3 cellular contexts compared by ENCODE assay signal in genomic region chr7:39195967-39196366, GRCh38.
"Had no signal": no experiment of that assay in that cellular context is flagged by ENCODE, and none has a peak within 500 bp of the region (broad histone marks: within the 10 kb centered on the region; RNA-seq: fewer than 3 reads in every experiment).

No MANE protein-coding gene starts in this region.

- H3K4me3 ChIP-seq: GM12878 had no signal

- DNase-seq: GDM1, GF-D8 had no signal

- ATAC-seq: GM12878 had no signal
